In the genomic region with DNA sequence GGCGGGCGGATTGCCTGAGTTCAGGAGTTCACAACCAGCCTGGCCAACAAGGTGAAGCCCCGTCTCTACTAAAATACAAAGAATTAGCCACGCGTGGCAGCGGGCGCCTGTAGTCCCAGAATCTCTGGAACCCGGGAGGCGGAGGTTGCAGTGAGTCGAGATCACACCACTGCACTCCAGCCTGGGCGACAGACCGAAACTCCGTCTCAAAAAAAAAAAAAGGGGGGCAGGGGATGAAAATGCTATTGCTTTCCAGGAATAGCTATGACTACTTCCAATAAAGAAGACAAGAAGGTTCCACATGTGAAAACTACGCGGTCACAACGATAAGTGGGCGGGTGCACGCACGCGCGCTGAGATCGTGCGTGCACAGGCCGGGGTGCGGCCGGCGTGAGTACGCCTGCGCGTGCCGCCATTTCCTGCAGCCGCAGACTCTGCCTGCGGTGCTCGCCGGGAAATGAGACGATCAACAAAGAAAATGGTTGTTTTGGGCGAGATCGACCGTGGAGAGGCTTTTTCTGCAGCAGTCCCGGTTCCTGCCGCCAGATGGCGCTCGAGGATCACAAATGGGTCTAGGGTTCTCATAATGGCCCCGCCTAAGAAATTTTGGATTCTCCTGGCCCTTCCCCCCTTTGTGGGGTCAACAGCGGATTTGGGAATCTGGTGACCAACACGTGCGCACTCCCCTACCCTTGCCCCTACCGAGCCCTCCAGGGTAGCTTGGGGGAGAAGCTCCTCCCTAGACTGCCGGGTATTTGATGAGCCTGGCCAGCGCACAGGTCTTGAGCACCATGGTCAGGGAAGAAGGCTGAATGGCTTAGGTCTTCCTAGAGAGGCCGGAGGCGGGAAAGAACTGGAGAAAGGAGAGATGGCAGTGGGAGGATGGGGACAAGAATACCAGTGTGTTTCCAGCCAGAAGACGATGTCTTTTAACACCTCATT, we compare ENCODE assay signal across 8 cellular contexts. TPM values are rescaled to one million over a fixed set of nuclear protein-coding genes. Genes with fewer than 3 reads are reported as not detected.
DNase-seq lines count a peak whose midpoint lies in the region; ATAC-seq and TF ChIP-seq lines count a peak whose summit lies in the region.

No MANE protein-coding gene starts in this region.

- peak overlapping the region; percentile 21 for H3K27ac ChIP-seq in AG04450 (ENCODE audit: low read depth, low read length)

- peak; percentile 68 for TF ChIP-seq CTCF in AG04450 (IDR thresholded peaks at IDR 0.05; ENCODE audit: low read depth, low read length)
- no peak for TF ChIP-seq CTCF in activated B cell treated with CpG ODN at 0.5 μM for 24 hours (IDR thresholded peaks at IDR 0.05)

- H3K9me3 Mint-ChIP-seq in activated B cell treated with CpG ODN at 0.5 μM for 24 hours = no peaks in the 10 kb centered on the region

- no peaks in the 10 kb centered on the region for H3K27me3 Mint-ChIP-seq in activated B cell treated with CpG ODN at 0.5 μM for 24 hours

- no peaks in the 10 kb centered on the region for H3K27me3 ChIP-seq in AG04450 (ENCODE audit: control insufficient read depth, insufficient read depth, low read length)

- peaks cover 9% of the 10 kb centered on the region for H3K4me1 Mint-ChIP-seq in activated B cell treated with CpG ODN at 0.5 μM for 24 hours

- DNase-seq in AG04450 (ENCODE audit: low read depth, low spot score) = peak; percentile 67
- peak; percentile 93 for DNase-seq in NCI-H2227 treated with DMSO at 0.1 percent for 48 hours (lab: John Stamatoyannopoulos, UW)
- peak; percentile 79 for DNase-seq in activated B cell treated with CpG ODN at 0.5 μM for 24 hours
- peak; percentile 90 for DNase-seq in central memory CD4-positive, alpha-beta T cell
- DNase-seq in iris pigment epithelial cell (ENCODE audit: low read depth) = peak; percentile 84
- peak; percentile 85 for DNase-seq in stimulated activated CD4-positive, alpha-beta T cell treated with anti-CD3 and anti-CD28 coated beads, Interleukin-12 subunit alpha, Interleukin-12 subunit beta, amount 100 ng/mL, for 4 hours

- no peak overlapping the region for H3K4me3 ChIP-seq in AG04450 (ENCODE audit: low read depth, low read length)

- peak overlapping the region; percentile 83 for H3K27ac Mint-ChIP-seq in activated B cell treated with CpG ODN at 0.5 μM for 24 hours

- CTCF ChIA-PET in AG04450 (lab: Charles Lee) (interaction anchor here (0.5 to 2.4 kb wide), 17 partner anchors 16 to 1716 kb away, joined by 3 to 13 read pairs (median 4); no protein-coding TSS in a partner anchor), activated B cell treated with CpG ODN at 0.5 μM for 24 hours (lab: Charles Lee) (interaction anchor here (0.9 to 2.1 kb wide), 3 partner anchors 17 to 709 kb away, joined by 3 to 10 read pairs (median 4); no protein-coding TSS in a partner anchor)

- H3K9me3 ChIP-seq in AG04450 (ENCODE audit: control insufficient read depth, insufficient read depth, low read length) = no peaks in the 10 kb centered on the region; the same call in 1 of the 2 replicates

- no peaks in the 10 kb centered on the region for H3K36me3 Mint-ChIP-seq in activated B cell treated with CpG ODN at 0.5 μM for 24 hours (ENCODE audit: low read depth)

- POLR2A ChIA-PET in AG04450 (lab: Yijun Ruan, JAX) (no interaction called here), activated B cell treated with CpG ODN at 0.5 μM for 24 hours (lab: Charles Lee) (interaction anchor here (0.7 to 1.5 kb wide), 3 partner anchors 17 to 1012 kb away, joined by 3 to 6 read pairs (median 5); no protein-coding TSS in a partner anchor)

- H3K4me3 Mint-ChIP-seq in activated B cell treated with CpG ODN at 0.5 μM for 24 hours = peak overlapping the region; percentile 71

- intact Hi-C loops in activated B cell treated with CpG ODN at 0.5 μM for 24 hours (cut with micrococcal nuclease) = loop anchor here (1.0 to 10.0 kb wide), 8 partner anchors 17 to 1096 kb away; no protein-coding TSS in a partner anchor

- peak; percentile 89 for ATAC-seq in GM18907 (IDR thresholded peaks at IDR 0.05; ENCODE audit: unreplicated experiment)
- peak; percentile 85 for ATAC-seq in HG03159 (IDR thresholded peaks at IDR 0.05; ENCODE audit: unreplicated experiment)
- ATAC-seq in activated B cell treated with CpG ODN at 0.5 μM for 24 hours (ENCODE audit: low read depth) = peak; percentile 95

RNA-seq across cellular contexts. Expression of gene PNMA5, which starts 35.1 kb away (rescaled TPM):
- not detected in 2 replicates for polyA plus RNA-seq in AG04450 (2011; rRNA removed)
- polyA minus RNA-seq in AG04450 (2011; rRNA and poly(A)+ RNA removed) = not detected in 2 replicates
- 0.27 TPM in 1 of 2 replicates, not detected in the other for total RNA-seq in activated B cell treated with CpG ODN at 0.5 μM for 24 hours
